Comparison of ENCODE assay signal across 11 cellular contexts in genomic region chr22:35900483-35901168, GRCh38.
DNase-seq lines count a peak whose midpoint lies in the region; ATAC-seq, FAIRE-seq and TF ChIP-seq lines count a peak whose summit lies in the region.
"Had no signal": no experiment of that assay in that cellular context is flagged by ENCODE, and none has a peak within 500 bp of the region (broad histone marks: within the 10 kb centered on the region; RNA-seq: fewer than 3 reads in every experiment).

No MANE protein-coding gene starts in this region.

- H3K4me1 ChIP-seq in colonic mucosa = no peaks in the 10 kb centered on the region

- H3K4me3 ChIP-seq in foreskin fibroblast (ENCODE audit: low read depth in 1 of 2, low read length in 2 of 2) (no peak overlapping the region), colonic mucosa (no peak overlapping the region)
- H3K4me3 ChIP-seq: stomach had no signal

- no peaks in the 10 kb centered on the region for H3K27me3 ChIP-seq in colonic mucosa
- H3K27me3 ChIP-seq: stomach had no signal

- H3K9me3 ChIP-seq in colonic mucosa = no peaks in the 10 kb centered on the region
- H3K9me3 ChIP-seq: stomach had no signal

- intact Hi-C loops in colonic mucosa (cut with DNase I) = no loop called here

- no peak overlapping the region for H3K9ac ChIP-seq in colonic mucosa (ENCODE audit: low read depth in 2 of 2, low read length in 2 of 2)
- H3K9ac ChIP-seq: KMS-11 had no signal

- FAIRE-seq in frontal cortex (lab: Jason Lieb, UNC) = no peak
- FAIRE-seq: TTC549 had no signal

- peak; percentile 82 for ATAC-seq in SK-N-SH treated with all-trans-retinoic acid at 6 μM for 48 hours

- no peaks in the 10 kb centered on the region for H3K36me3 ChIP-seq in colonic mucosa
- H3K36me3 ChIP-seq: stomach had no signal

- H3K27ac ChIP-seq in colonic mucosa = no peak overlapping the region
- H3K27ac ChIP-seq: KMS-11, stomach had no signal

- TF ChIP-seq CTCF in foreskin fibroblast (IDR thresholded peaks at IDR 0.05; ENCODE audit: low read depth, low read length) = no peak
- no peak for TF ChIP-seq CTCF in colonic mucosa (IDR thresholded peaks at IDR 0.05)

- peak; percentile 27 for DNase-seq in stimulated activated CD4-positive, alpha-beta T cell treated with anti-CD3 and anti-CD28 coated beads, Interleukin-4, amount 100 ng/mL, for 24 hours
- no peak for DNase-seq in stimulated activated CD4-positive, alpha-beta T cell treated with anti-CD3 and anti-CD28 coated beads, Interleukin-2, amount 100 ng/mL, for 48 hours
- DNase-seq in foreskin fibroblast = peak; percentile 31 to 45
- DNase-seq in colonic mucosa = no peak
- DNase-seq in cerebellar nuclear complex (lab: John Stamatoyannopoulos, UW) = no peak
- no peak for DNase-seq in NCI-H1092 treated with DMSO at 0.1 percent for 48 hours (lab: John Stamatoyannopoulos, UW)
- DNase-seq in frontal cortex (ENCODE audit: low spot score in 2 of 2) = no peak
- DNase-seq: stomach had no signal

TF ChIP-seq in SK-N-SH treated with all-trans-retinoic acid at 6 μM for 48 hours, 23 proteins besides CTCF, POLR2A, EP300 and RAD21:
- TF ChIP-seq OSR1 (CRISPR knock-in tag; IDR thresholded peaks at IDR 0.05) = no peak

Comparison
In these comparisons a context has a peak if more than half of its experiments do, and no peak if none do; other contexts are left out.
1. DNase-seq: peak in stimulated activated CD4-positive, alpha-beta T cell treated with anti-CD3 and anti-CD28 coated beads, Interleukin-4, amount 100 ng/mL, for 24 hours (single experiment) and foreskin fibroblast (2 of 2); none in stimulated activated CD4-positive, alpha-beta T cell treated with anti-CD3 and anti-CD28 coated beads, Interleukin-2, amount 100 ng/mL, for 48 hours (0 of 2), colonic mucosa (single experiment), cerebellar nuclear complex (0 of 2), NCI-H1092 treated with DMSO at 0.1 percent for 48 hours (single experiment) and frontal cortex (0 of 2).